27 cellular contexts compared by ENCODE assay signal in genomic region chr10:31152421-31153133, GRCh38.
DNase-seq lines count a peak whose midpoint lies in the region; ATAC-seq, FAIRE-seq and TF ChIP-seq lines count a peak whose summit lies in the region.
"Had no signal": no experiment of that assay in that cellular context is flagged by ENCODE, and none has a peak within 500 bp of the region (broad histone marks: within the 10 kb centered on the region; RNA-seq: fewer than 3 reads in every experiment).

No MANE protein-coding gene starts in this region.

- intact Hi-C loops in activated CD8-positive, alpha-beta T cell treated with anti-CD3 and anti-CD28 coated beads for 36 hours (cut with micrococcal nuclease) = no loop called here
- intact Hi-C loops in left cardiac atrium (cut with DNase I) (loop anchor here in 1 of 2 donors (10.0 kb wide), 2 partner anchors 118 to 162 kb away; partner anchors contain the start of genes ZEB1 and ZNF438), PC-9 (cut with micrococcal nuclease; ENCODE audit: unreplicated experiment) (no loop called here)

- DNase-seq in activated CD8-positive, alpha-beta T cell treated with anti-CD3 and anti-CD28 coated beads, Interleukin-2, amount 10 ng/mL, durations not matched to agents 7 days and 5 days = peak; percentile 5
- no peak for DNase-seq in activated CD8-positive, alpha-beta T cell treated with anti-CD3 and anti-CD28 coated beads for 36 hours
- DNase-seq in astrocyte (ENCODE audit: low read depth) = no peak
- no peak for DNase-seq in left cardiac atrium
- DNase-seq in smooth muscle cell of the brain vasculature (ENCODE audit: low read depth, low spot score) = peak; percentile 83
- no peak for DNase-seq in BE2C
- no peak for DNase-seq in PC-9
- DNase-seq: activated CD4-positive, alpha-beta T cell treated with anti-CD3 and anti-CD28 coated beads for 36 hours; aorta; CD8-positive, alpha-beta memory T cell; DMS53; effector memory CD4-positive, alpha-beta T cell; foreskin keratinocyte; KG1; MM.1S; mucosa of descending colon; NCI-H1417 treated with DMSO at 0.1 percent for 48 hours; NCI-H2081 treated with DMSO at 0.1 percent for 48 hours; NCI-H446; nephron progenitor cell; SJCRH30; upper lobe of left lung had no signal

- H3K27me3 ChIP-seq in astrocyte (ENCODE audit: insufficient read depth, low read length) = no peaks in the 10 kb centered on the region
- no peaks in the 10 kb centered on the region for H3K27me3 ChIP-seq in BE2C
- H3K27me3 ChIP-seq in PC-9 (ENCODE audit: insufficient read depth, low read depth) = no peaks in the 10 kb centered on the region
- H3K27me3 ChIP-seq: foreskin keratinocyte, SJCRH30, upper lobe of left lung had no signal

- peak overlapping the region; percentile 14 for H3K4me2 ChIP-seq in astrocyte (ENCODE audit: low read length)
- H3K4me2 ChIP-seq in PC-9 = no peak overlapping the region

- H3K4me1 ChIP-seq in astrocyte (ENCODE audit: insufficient read depth, low read length) (peaks cover 15% of the 10 kb centered on the region), BE2C (peaks cover 5% of the 10 kb centered on the region), PC-9 (replicated peaks; ENCODE audit: insufficient read depth) (peaks cover 2% of the 10 kb centered on the region)

- H2AFZ ChIP-seq in astrocyte (ENCODE audit: low read depth, low read length) (no peak overlapping the region), PC-9 (no peak overlapping the region)

- H3K27ac ChIP-seq in astrocyte (ENCODE audit: low read depth, low read length) (no peak overlapping the region), PC-9 (no peak overlapping the region)
- H3K27ac ChIP-seq: foreskin keratinocyte, SJCRH30 had no signal

- H3K4me3 ChIP-seq in astrocyte (ENCODE audit: insufficient read depth, low read depth, low read length) (no peak overlapping the region), BE2C (ENCODE audit: low read depth, low read length) (no peak overlapping the region), PC-9 (no peak overlapping the region)
- H3K4me3 ChIP-seq: mucosa of descending colon, SJCRH30, upper lobe of left lung had no signal

- ATAC-seq in activated CD8-positive, alpha-beta T cell treated with anti-CD3 and anti-CD28 coated beads, Interleukin-2, amount 10 ng/mL, durations not matched to agents 7 days and 5 days = no peak
- ATAC-seq in activated CD8-positive, alpha-beta T cell treated with anti-CD3 and anti-CD28 coated beads for 36 hours = no peak
- ATAC-seq in left cardiac atrium = peak; percentile 72 to 79
- ATAC-seq in GM19452 (IDR thresholded peaks at IDR 0.05; ENCODE audit: unreplicated experiment) = no peak
- ATAC-seq: activated CD4-positive, alpha-beta T cell treated with anti-CD3 and anti-CD28 coated beads for 36 hours; activated naive CD4-positive, alpha-beta T cell treated with anti-CD3 and anti-CD28 coated beads, Interleukin-2, amount 50 U/mL, for 72 hours; foreskin keratinocyte; left lobe of liver; mucosa of descending colon had no signal

- POLR2A ChIA-PET in activated CD8-positive, alpha-beta T cell treated with anti-CD3 and anti-CD28 coated beads, Interleukin-2, amount 10 ng/mL, durations not matched to agents 7 days and 5 days (lab: Charles Lee) = no interaction called here
- POLR2A ChIA-PET in activated CD8-positive, alpha-beta T cell treated with anti-CD3 and anti-CD28 coated beads for 36 hours (lab: Charles Lee) = no interaction called here
- POLR2A ChIA-PET in PC-9 (lab: Charles Lee; ENCODE audit: unreplicated experiment) = no interaction called here

- H3K9me2 ChIP-seq in PC-9 (ENCODE audit: insufficient read depth) = no peaks in the 10 kb centered on the region

- H3K4me3 Mint-ChIP-seq in activated CD8-positive, alpha-beta T cell treated with anti-CD3 and anti-CD28 coated beads, Interleukin-2, amount 10 ng/mL, durations not matched to agents 7 days and 5 days = no peak overlapping the region
- H3K4me3 Mint-ChIP-seq in activated CD8-positive, alpha-beta T cell treated with anti-CD3 and anti-CD28 coated beads for 36 hours = no peak overlapping the region
- H3K4me3 Mint-ChIP-seq in astrocyte (ENCODE audit: unreplicated experiment) = no peak overlapping the region
- H3K4me3 Mint-ChIP-seq: activated CD4-positive, alpha-beta T cell treated with anti-CD3 and anti-CD28 coated beads for 36 hours; CD8-positive, alpha-beta memory T cell; nephron progenitor cell had no signal

- H3K36me3 ChIP-seq in astrocyte (ENCODE audit: insufficient read depth, low read length) (no peaks in the 10 kb centered on the region), BE2C (no peaks in the 10 kb centered on the region), PC-9 (ENCODE audit: low read depth) (no peaks in the 10 kb centered on the region)
- H3K36me3 ChIP-seq: SJCRH30, upper lobe of left lung had no signal

- no peaks in the 10 kb centered on the region for H3K9me3 Mint-ChIP-seq in activated CD8-positive, alpha-beta T cell treated with anti-CD3 and anti-CD28 coated beads, Interleukin-2, amount 10 ng/mL, durations not matched to agents 7 days and 5 days (ENCODE audit: insufficient read depth)
- H3K9me3 Mint-ChIP-seq in activated CD8-positive, alpha-beta T cell treated with anti-CD3 and anti-CD28 coated beads for 36 hours = peaks cover 2% of the 10 kb centered on the region
- no peaks in the 10 kb centered on the region for H3K9me3 Mint-ChIP-seq in astrocyte (ENCODE audit: unreplicated experiment)
- H3K9me3 Mint-ChIP-seq: CD8-positive, alpha-beta memory T cell; nephron progenitor cell had no signal

- H3K36me3 Mint-ChIP-seq in activated CD8-positive, alpha-beta T cell treated with anti-CD3 and anti-CD28 coated beads, Interleukin-2, amount 10 ng/mL, durations not matched to agents 7 days and 5 days (ENCODE audit: low read depth) = no peaks in the 10 kb centered on the region
- H3K36me3 Mint-ChIP-seq in activated CD8-positive, alpha-beta T cell treated with anti-CD3 and anti-CD28 coated beads for 36 hours (ENCODE audit: low read depth) = peaks cover 1% of the 10 kb centered on the region
- no peaks in the 10 kb centered on the region for H3K36me3 Mint-ChIP-seq in astrocyte (ENCODE audit: low read depth, unreplicated experiment)
- H3K36me3 Mint-ChIP-seq: activated naive CD4-positive, alpha-beta T cell treated with anti-CD3 and anti-CD28 coated beads, Interleukin-2, amount 50 U/mL, for 72 hours; CD8-positive, alpha-beta memory T cell had no signal

- H3K79me2 ChIP-seq in astrocyte (ENCODE audit: insufficient read depth, low read length) (no peaks in the 10 kb centered on the region), PC-9 (ENCODE audit: low read depth) (no peaks in the 10 kb centered on the region)

- peaks cover under 1% of the 10 kb centered on the region for H3K4me1 Mint-ChIP-seq in activated CD8-positive, alpha-beta T cell treated with anti-CD3 and anti-CD28 coated beads, Interleukin-2, amount 10 ng/mL, durations not matched to agents 7 days and 5 days (ENCODE audit: low read depth)
- H3K4me1 Mint-ChIP-seq in activated CD8-positive, alpha-beta T cell treated with anti-CD3 and anti-CD28 coated beads for 36 hours (ENCODE audit: low read depth) = peaks cover under 1% of the 10 kb centered on the region
- H3K4me1 Mint-ChIP-seq in astrocyte (ENCODE audit: low read depth, unreplicated experiment) = peaks cover 10% of the 10 kb centered on the region
- H3K4me1 Mint-ChIP-seq: CD8-positive, alpha-beta memory T cell had no signal

- no peak for FAIRE-seq in astrocyte (lab: Jason Lieb, UNC)
- FAIRE-seq: A204.1, H1 had no signal

- H3K9me3 ChIP-seq in astrocyte (ENCODE audit: insufficient read depth, low read depth, low read length) (no peaks in the 10 kb centered on the region), BE2C (no peaks in the 10 kb centered on the region), PC-9 (ENCODE audit: insufficient read depth, low read depth) (no peaks in the 10 kb centered on the region)
- H3K9me3 ChIP-seq: mucosa of descending colon, SJCRH30, upper lobe of left lung had no signal

- BruUV-seq in PC-9 (replicated peaks; lab: Mats Ljungman, UMichigan) = no TSS peak

- H3F3A ChIP-seq in PC-9 (ENCODE audit: insufficient read depth, low read depth) = peaks cover 3% of the 10 kb centered on the region; the same call in 1 of the 2 replicates

- H3K27me3 Mint-ChIP-seq in activated CD8-positive, alpha-beta T cell treated with anti-CD3 and anti-CD28 coated beads, Interleukin-2, amount 10 ng/mL, durations not matched to agents 7 days and 5 days (ENCODE audit: low read depth) = no peaks in the 10 kb centered on the region
- no peaks in the 10 kb centered on the region for H3K27me3 Mint-ChIP-seq in activated CD8-positive, alpha-beta T cell treated with anti-CD3 and anti-CD28 coated beads for 36 hours
- no peaks in the 10 kb centered on the region for H3K27me3 Mint-ChIP-seq in astrocyte (ENCODE audit: low read depth, unreplicated experiment)
- H3K27me3 Mint-ChIP-seq: activated CD4-positive, alpha-beta T cell treated with anti-CD3 and anti-CD28 coated beads for 36 hours; CD8-positive, alpha-beta memory T cell had no signal

- no peak for TF ChIP-seq CTCF in activated CD8-positive, alpha-beta T cell treated with anti-CD3 and anti-CD28 coated beads for 36 hours (IDR thresholded peaks at IDR 0.05)
- TF ChIP-seq CTCF in astrocyte (IDR thresholded peaks at IDR 0.05; ENCODE audit: insufficient read depth, low read depth, low read length) (no peak), BE2C (IDR thresholded peaks at IDR 0.05; ENCODE audit: low read depth, low read length) (no peak), PC-9 (conservative IDR thresholded peaks at IDR 0.05) (no peak)

- no peak overlapping the region for H3K9ac ChIP-seq in astrocyte (ENCODE audit: low read length)

- CTCF ChIA-PET in activated CD8-positive, alpha-beta T cell treated with anti-CD3 and anti-CD28 coated beads, Interleukin-2, amount 10 ng/mL, durations not matched to agents 7 days and 5 days (lab: Charles Lee) = no interaction called here
- CTCF ChIA-PET in activated CD8-positive, alpha-beta T cell treated with anti-CD3 and anti-CD28 coated beads for 36 hours (lab: Charles Lee) = no interaction called here
- CTCF ChIA-PET in PC-9 (lab: Charles Lee) = no interaction called here

- H3K27ac Mint-ChIP-seq in activated CD8-positive, alpha-beta T cell treated with anti-CD3 and anti-CD28 coated beads, Interleukin-2, amount 10 ng/mL, durations not matched to agents 7 days and 5 days = no peak overlapping the region
- no peak overlapping the region for H3K27ac Mint-ChIP-seq in activated CD8-positive, alpha-beta T cell treated with anti-CD3 and anti-CD28 coated beads for 36 hours
- no peak overlapping the region for H3K27ac Mint-ChIP-seq in astrocyte (ENCODE audit: unreplicated experiment)
- H3K27ac Mint-ChIP-seq: activated CD4-positive, alpha-beta T cell treated with anti-CD3 and anti-CD28 coated beads for 36 hours; activated naive CD4-positive, alpha-beta T cell treated with anti-CD3 and anti-CD28 coated beads, Interleukin-2, amount 50 U/mL, for 72 hours; nephron progenitor cell had no signal

- H4K20me1 ChIP-seq in astrocyte (ENCODE audit: insufficient read depth, low read length) (no peaks in the 10 kb centered on the region), PC-9 (ENCODE audit: insufficient read depth) (no peaks in the 10 kb centered on the region)

Comparison
In these comparisons a context has a peak if more than half of its experiments do, and no peak if none do; other contexts are left out.
1. DNase-seq: peak in activated CD8-positive, alpha-beta T cell treated with anti-CD3 and anti-CD28 coated beads, Interleukin-2, amount 10 ng/mL, durations not matched to agents 7 days and 5 days (single experiment) and smooth muscle cell of the brain vasculature (single experiment); none in activated CD8-positive, alpha-beta T cell treated with anti-CD3 and anti-CD28 coated beads for 36 hours (single experiment), astrocyte (single experiment), left cardiac atrium (single experiment), BE2C (single experiment) and PC-9 (0 of 2).
2. ATAC-seq: peak in left cardiac atrium (2 of 2); none in activated CD8-positive, alpha-beta T cell treated with anti-CD3 and anti-CD28 coated beads, Interleukin-2, amount 10 ng/mL, durations not matched to agents 7 days and 5 days (single experiment), activated CD8-positive, alpha-beta T cell treated with anti-CD3 and anti-CD28 coated beads for 36 hours (single experiment) and GM19452 (single experiment).